Comparison of ENCODE assay signal across 1 cellular context in genomic region chr5:168413062-168413461, GRCh38.
TF ChIP-seq lines count a peak whose summit lies in the region.

No MANE protein-coding gene starts in this region.

TF ChIP-seq in HCT116, 20 proteins besides CTCF, POLR2A, EP300 and RAD21 (continued from another document):
- TF ChIP-seq, protein P1, sequence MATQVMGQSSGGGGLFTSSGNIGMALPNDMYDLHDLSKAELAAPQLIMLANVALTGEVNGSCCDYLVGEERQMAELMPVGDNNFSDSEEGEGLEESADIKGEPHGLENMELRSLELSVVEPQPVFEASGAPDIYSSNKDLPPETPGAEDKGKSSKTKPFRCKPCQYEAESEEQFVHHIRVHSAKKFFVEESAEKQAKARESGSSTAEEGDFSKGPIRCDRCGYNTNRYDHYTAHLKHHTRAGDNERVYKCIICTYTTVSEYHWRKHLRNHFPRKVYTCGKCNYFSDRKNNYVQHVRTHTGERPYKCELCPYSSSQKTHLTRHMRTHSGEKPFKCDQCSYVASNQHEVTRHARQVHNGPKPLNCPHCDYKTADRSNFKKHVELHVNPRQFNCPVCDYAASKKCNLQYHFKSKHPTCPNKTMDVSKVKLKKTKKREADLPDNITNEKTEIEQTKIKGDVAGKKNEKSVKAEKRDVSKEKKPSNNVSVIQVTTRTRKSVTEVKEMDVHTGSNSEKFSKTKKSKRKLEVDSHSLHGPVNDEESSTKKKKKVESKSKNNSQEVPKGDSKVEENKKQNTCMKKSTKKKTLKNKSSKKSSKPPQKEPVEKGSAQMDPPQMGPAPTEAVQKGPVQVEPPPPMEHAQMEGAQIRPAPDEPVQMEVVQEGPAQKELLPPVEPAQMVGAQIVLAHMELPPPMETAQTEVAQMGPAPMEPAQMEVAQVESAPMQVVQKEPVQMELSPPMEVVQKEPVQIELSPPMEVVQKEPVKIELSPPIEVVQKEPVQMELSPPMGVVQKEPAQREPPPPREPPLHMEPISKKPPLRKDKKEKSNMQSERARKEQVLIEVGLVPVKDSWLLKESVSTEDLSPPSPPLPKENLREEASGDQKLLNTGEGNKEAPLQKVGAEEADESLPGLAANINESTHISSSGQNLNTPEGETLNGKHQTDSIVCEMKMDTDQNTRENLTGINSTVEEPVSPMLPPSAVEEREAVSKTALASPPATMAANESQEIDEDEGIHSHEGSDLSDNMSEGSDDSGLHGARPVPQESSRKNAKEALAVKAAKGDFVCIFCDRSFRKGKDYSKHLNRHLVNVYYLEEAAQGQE (IDR thresholded peaks at IDR 0.05; ENCODE audit: low read depth) = no peak
- TF ChIP-seq ZNF274 (IDR thresholded peaks at IDR 0.05; ENCODE audit: low read depth, low read length) (no peak), EZH2phosphoT487 (IDR thresholded peaks at IDR 0.05; ENCODE audit: borderline replicate concordance) (no peak), CBX3 (IDR thresholded peaks at IDR 0.05; ENCODE audit: low read depth) (0 out of 2 replicates have a peak, but pooled peaks have one; percentile 45), SRF (IDR thresholded peaks at IDR 0.05; ENCODE audit: low read depth) (no peak), FOSL1 (IDR thresholded peaks at IDR 0.05; ENCODE audit: low read depth) (0 out of 2 replicates have a peak, but pooled peaks have one; percentile 34), EGR1 (IDR thresholded peaks at IDR 0.05; ENCODE audit: low read depth) (no peak), ELF1 (IDR thresholded peaks at IDR 0.05; ENCODE audit: borderline replicate concordance, low read depth) (no peak), POLR2AphosphoS5 (IDR thresholded peaks at IDR 0.05; ENCODE audit: low read depth, low read length) (peak; percentile 46; the same call in 1 of the 2 replicates), SIN3A (IDR thresholded peaks at IDR 0.05; ENCODE audit: low read depth) (no peak), JUND (IDR thresholded peaks at IDR 0.05) (peak; percentile 49), YY1 (IDR thresholded peaks at IDR 0.05; ENCODE audit: extremely low read depth, insufficient replicate concordance, low read depth, low read length) (no peak), CEBPB (IDR thresholded peaks at IDR 0.05; ENCODE audit: low read depth) (no peak)
- TF ChIP-seq, protein P2, sequence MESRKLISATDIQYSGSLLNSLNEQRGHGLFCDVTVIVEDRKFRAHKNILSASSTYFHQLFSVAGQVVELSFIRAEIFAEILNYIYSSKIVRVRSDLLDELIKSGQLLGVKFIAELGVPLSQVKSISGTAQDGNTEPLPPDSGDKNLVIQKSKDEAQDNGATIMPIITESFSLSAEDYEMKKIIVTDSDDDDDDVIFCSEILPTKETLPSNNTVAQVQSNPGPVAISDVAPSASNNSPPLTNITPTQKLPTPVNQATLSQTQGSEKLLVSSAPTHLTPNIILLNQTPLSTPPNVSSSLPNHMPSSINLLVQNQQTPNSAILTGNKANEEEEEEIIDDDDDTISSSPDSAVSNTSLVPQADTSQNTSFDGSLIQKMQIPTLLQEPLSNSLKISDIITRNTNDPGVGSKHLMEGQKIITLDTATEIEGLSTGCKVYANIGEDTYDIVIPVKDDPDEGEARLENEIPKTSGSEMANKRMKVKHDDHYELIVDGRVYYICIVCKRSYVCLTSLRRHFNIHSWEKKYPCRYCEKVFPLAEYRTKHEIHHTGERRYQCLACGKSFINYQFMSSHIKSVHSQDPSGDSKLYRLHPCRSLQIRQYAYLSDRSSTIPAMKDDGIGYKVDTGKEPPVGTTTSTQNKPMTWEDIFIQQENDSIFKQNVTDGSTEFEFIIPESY (IDR thresholded peaks at IDR 0.05; ENCODE audit: extremely low read depth, insufficient replicate concordance, low read length) = no peak
- TF ChIP-seq, protein P3, sequence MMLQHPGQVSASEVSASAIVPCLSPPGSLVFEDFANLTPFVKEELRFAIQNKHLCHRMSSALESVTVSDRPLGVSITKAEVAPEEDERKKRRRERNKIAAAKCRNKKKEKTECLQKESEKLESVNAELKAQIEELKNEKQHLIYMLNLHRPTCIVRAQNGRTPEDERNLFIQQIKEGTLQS (IDR thresholded peaks at IDR 0.05) = no peak
TF ChIP-seq in HCT116: peak in this region for 6.
